8 cellular contexts compared by ENCODE assay signal in genomic region chr16:9091867-9092281, GRCh38. TPM values are rescaled to one million over a fixed set of nuclear protein-coding genes. Genes with fewer than 3 reads are reported as not detected.
DNase-seq lines count a peak whose midpoint lies in the region; ATAC-seq and TF ChIP-seq lines count a peak whose summit lies in the region.

No MANE protein-coding gene starts in this region.

- H3K79me1 ChIP-seq in trophoblast cell (ENCODE audit: low read length) = peaks cover 19% of the 10 kb centered on the region

- H4K8ac ChIP-seq in trophoblast cell (ENCODE audit: low read depth, low read length) = peak overlapping the region; percentile 59

- peak; percentile 9 for ATAC-seq in GM21825 (IDR thresholded peaks at IDR 0.05; ENCODE audit: unreplicated experiment)

- intact Hi-C loops in head of caudate nucleus (cut with DNase I) = loop anchor here (5.0 kb wide), 1 partner anchor 225 kb away; the partner anchor contains the start of gene CARHSP1

- peak overlapping the region; percentile 87 for H4K91ac ChIP-seq in trophoblast cell (ENCODE audit: low read depth, low read length)

- peaks cover 8 to 9% of the 10 kb centered on the region in 2 experiments for H3K4me1 ChIP-seq in trophoblast cell (ENCODE audit: control insufficient read depth in 1 of 2, insufficient read depth in 2 of 2, low read length in 2 of 2)

- peak overlapping the region; percentile 80 for H3K4me2 ChIP-seq in trophoblast cell (ENCODE audit: low read length)

- no peaks in the 10 kb centered on the region for H3K27me3 ChIP-seq in trophoblast cell (ENCODE audit: insufficient read depth, low read length)

- H2BK5ac ChIP-seq in trophoblast cell (ENCODE audit: low read depth, low read length, poor library complexity) = peak overlapping the region; percentile 93

- H2BK120ac ChIP-seq in trophoblast cell (ENCODE audit: insufficient read depth, low read length, poor library complexity) = peak overlapping the region; percentile 82

- H3K27ac ChIP-seq in trophoblast cell (ENCODE audit: low read depth, low read length) = peak overlapping the region; percentile 73

- peak overlapping the region; percentile 99 for H3K4ac ChIP-seq in trophoblast cell (ENCODE audit: low read depth, low read length)

- H3K9me3 ChIP-seq in trophoblast cell (ENCODE audit: insufficient read depth, low read depth, low read length) = peaks cover 2% of the 10 kb centered on the region

- no peak for TF ChIP-seq CTCF in GM10266 (IDR thresholded peaks at IDR 0.05; ENCODE audit: control insufficient read depth, insufficient read depth, low read depth, missing control alignments)

- peak overlapping the region; percentile 17 for H4K12ac ChIP-seq in trophoblast cell (ENCODE audit: low read depth, low read length)

- H3K79me2 ChIP-seq in trophoblast cell (ENCODE audit: control insufficient read depth, insufficient read depth, low read length, poor library complexity) = peaks cover 34% of the 10 kb centered on the region

- H3K23ac ChIP-seq in trophoblast cell (ENCODE audit: low read length) = peak overlapping the region; percentile 44

- peak; percentile 46 for DNase-seq in GM10266 (ENCODE audit: extremely low spot score)
- DNase-seq in M059J (ENCODE audit: low read depth) = peak; percentile 33
- peak; percentile 30 for DNase-seq in activated T-helper 9 cell treated with anti-CD3 and anti-CD28 coated beads, Interleukin-2, amount 50 U/mL, for 16 hours (ENCODE audit: low read depth)
- DNase-seq in head of caudate nucleus = peak in 33 of 42 donors; percentile 4 to 71 (median 45)
- peak; percentile 12 to 51 for DNase-seq in trophoblast cell
- DNase-seq in KG1 (lab: John Stamatoyannopoulos, UW) = no peak
- no peak for DNase-seq in HuH-7 (ENCODE audit: low spot score)

- no CpG with 5 or more reads among the region's 51 CpGs for WGBS in trophoblast cell (ENCODE audit: extremely low coverage, insufficient coverage, insufficient read length)

- H2BK12ac ChIP-seq in trophoblast cell (ENCODE audit: low read length) = no peak overlapping the region

- peak overlapping the region; percentile 100 for H3K9ac ChIP-seq in trophoblast cell (ENCODE audit: low read length)

- peak overlapping the region; percentile 97 for H3K18ac ChIP-seq in trophoblast cell (ENCODE audit: low read length)

- peak overlapping the region; percentile 89 for H3K14ac ChIP-seq in trophoblast cell (ENCODE audit: low read length)

- H3K36me3 ChIP-seq in trophoblast cell (ENCODE audit: control insufficient read depth in 1 of 2, insufficient read depth in 2 of 2, low read length in 2 of 2) = peaks cover 4 to 6% of the 10 kb centered on the region in 2 experiments

- peak overlapping the region; percentile 18 for H2AFZ ChIP-seq in trophoblast cell (ENCODE audit: insufficient read depth, low read length, poor library complexity)

- peak overlapping the region; percentile 100 for H3K4me3 ChIP-seq in trophoblast cell (ENCODE audit: low read depth, low read length)

- peak overlapping the region; percentile 90 for H2AK5ac ChIP-seq in trophoblast cell (ENCODE audit: low read length)

RNA-seq across cellular contexts. Expression of gene HAPSTR1, which starts 0.4 kb away (rescaled TPM):
- 29.5 and 48.5 TPM in 2 replicates for total RNA-seq in M059J (2014; rRNA removed; shearing (Covaris generic))
- 60.4 and 60.6 TPM in 2 replicates for polyA plus RNA-seq in trophoblast cell (2013)

Comparison
In these comparisons a context has a peak if more than half of its experiments do, and no peak if none do; other contexts are left out.
1. DNase-seq: peak in GM10266 (single experiment), M059J (single experiment), activated T-helper 9 cell treated with anti-CD3 and anti-CD28 coated beads, Interleukin-2, amount 50 U/mL, for 16 hours (single experiment), head of caudate nucleus (33 of 42) and trophoblast cell (2 of 2); none in KG1 (single experiment) and HuH-7 (single experiment).